ENCODE assay signal across 14 cellular contexts in genomic region chrX:150548684-150549083, GRCh38. TPM values are rescaled to one million over a fixed set of nuclear protein-coding genes. Genes with fewer than 3 reads are reported as not detected.
DNase-seq lines count a peak whose midpoint lies in the region; ATAC-seq and TF ChIP-seq lines count a peak whose summit lies in the region.
"Had no signal": no experiment of that assay in that cellular context is flagged by ENCODE, and none has a peak within 500 bp of the region (broad histone marks: within the 10 kb centered on the region; RNA-seq: fewer than 3 reads in every experiment).

No MANE protein-coding gene starts in this region.

- H3K27me3 ChIP-seq in A673 (replicated peaks; ENCODE audit: insufficient read depth, low read depth, low read length, poor library complexity), result no peaks in the 10 kb centered on the region

- CTCF ChIA-PET in A673 (lab: Charles Lee), result no interaction called here

- no peaks in the 10 kb centered on the region for H3K9me3 ChIP-seq in A673 (ENCODE audit: low read depth, low read length, poor library complexity, severe bottlenecking)

- BruUV-seq in A673 (replicated peaks; lab: Mats Ljungman, UMichigan), result no TSS peak

- no peak for TF ChIP-seq CTCF in A673 (conservative IDR thresholded peaks at IDR 0.05; ENCODE audit: low read depth, low read length)

- H3K27ac ChIP-seq in A673 (ENCODE audit: low read depth, low read length, poor library complexity, severe bottlenecking), result no peak overlapping the region

- ATAC-seq in esophagus mucosa (peak; percentile 55), GM21723 (IDR thresholded peaks at IDR 0.05; ENCODE audit: unreplicated experiment) (no peak)
- ATAC-seq in stimulated activated naive CD8-positive, alpha-beta T cell treated with anti-CD3 and anti-CD28 coated beads, Interleukin-15, Interleukin-2, amounts not matched to agents 100 U/mL and 50 U/mL, for 24 hours, result peak; percentile 60

- POLR2A ChIA-PET in A673 (lab: Charles Lee; ENCODE audit: low non-redundant PET), result no interaction called here

- DNase-seq in stimulated activated CD4-positive, alpha-beta T cell treated with anti-CD3 and anti-CD28 coated beads, Interleukin-15, amount 100 ng/mL, for 24 hours, result peak; percentile 19
- no peak for DNase-seq in stimulated activated CD4-positive, alpha-beta T cell treated with anti-CD3 and anti-CD28 coated beads, Interleukin-4, amount 100 ng/mL, for 4 hours
- peak; percentile 65 for DNase-seq in RPMI7951 (ENCODE audit: low read depth)
- no peak for DNase-seq in stimulated activated naive CD8-positive, alpha-beta T cell treated with anti-CD3 and anti-CD28 coated beads, Interleukin-15, Interleukin-2, amounts not matched to agents 100 U/mL and 50 U/mL, for 24 hours
- DNase-seq in COR-L47 (lab: John Stamatoyannopoulos, UW), result no peak
- no peak for DNase-seq in A673 (ENCODE audit: low spot score)
- DNase-seq: activated CD8-positive, alpha-beta memory T cell treated with anti-CD3 and anti-CD28 coated beads for 24 hours; activated naive CD4-positive, alpha-beta T cell treated with anti-CD3 and anti-CD28 coated beads, Interleukin-2, amount 10 ng/mL, durations not matched to agents 7 days and 5 days; GDM1; kidney; retina; RPMI8226 had no signal

- intact Hi-C loops in A673 (cut with micrococcal nuclease; ENCODE audit: unreplicated experiment), result no loop called here

- no peak overlapping the region for H3K4me3 ChIP-seq in A673 (ENCODE audit: low read depth, low read length, poor library complexity, severe bottlenecking)

- H3K36me3 ChIP-seq in A673 (ENCODE audit: insufficient read depth, low read length, poor library complexity, severe bottlenecking), result no peaks in the 10 kb centered on the region

- no peaks in the 10 kb centered on the region for H3K4me1 ChIP-seq in A673 (ENCODE audit: insufficient read depth, low read length, poor library complexity, severe bottlenecking)

RNA-seq across cellular contexts. Expression of gene MTM1, which starts 19.7 kb away (rescaled TPM):
- 7.5 and 10.1 TPM in 2 replicates for total RNA-seq in RPMI7951 (2014; rRNA removed; shearing (Covaris generic))
- total RNA-seq in esophagus mucosa (13.2 TPM), A673 (2021) (7.1 and 9.4 TPM in 2 replicates)

Comparison
In these comparisons a context has a peak if more than half of its experiments do, and no peak if none do; other contexts are left out.
1. DNase-seq: peak in stimulated activated CD4-positive, alpha-beta T cell treated with anti-CD3 and anti-CD28 coated beads, Interleukin-15, amount 100 ng/mL, for 24 hours (single experiment) and RPMI7951 (single experiment); none in stimulated activated CD4-positive, alpha-beta T cell treated with anti-CD3 and anti-CD28 coated beads, Interleukin-4, amount 100 ng/mL, for 4 hours (0 of 2), stimulated activated naive CD8-positive, alpha-beta T cell treated with anti-CD3 and anti-CD28 coated beads, Interleukin-15, Interleukin-2, amounts not matched to agents 100 U/mL and 50 U/mL, for 24 hours (single experiment), COR-L47 (single experiment) and A673 (single experiment).